In genomic region chr3:78825118-78825857, GRCh38 we compare ENCODE assay signal across 14 cellular contexts.
"Had no signal": no experiment of that assay in that cellular context is flagged by ENCODE, and none has a peak within 500 bp of the region (broad histone marks: within the 10 kb centered on the region; RNA-seq: fewer than 3 reads in every experiment).

No MANE protein-coding gene starts in this region.

- DNase-seq: activated CD4-positive, alpha-beta T cell treated with anti-CD3 and anti-CD28 coated beads, Interleukin-2, amount 50 U/mL, for 1 hour; activated CD8-positive, alpha-beta memory T cell treated with anti-CD3 and anti-CD28 coated beads for 24 hours; activated naive CD8-positive, alpha-beta T cell treated with anti-CD3 and anti-CD28 coated beads for 36 hours; amygdala; cerebellar nuclear complex; endodermal cell; erythroblast; stimulated activated CD4-positive, alpha-beta T cell treated with anti-CD3 and anti-CD28 coated beads, Interleukin-1b, Interleukin-23, amount 100 ng/mL, for 48 hours; stimulated activated naive CD8-positive, alpha-beta T cell treated with anti-CD3 and anti-CD28 coated beads, Interleukin-15, amount 100 ng/mL, for 72 hours; upper lobe of left lung had no signal

- H3K4me2 ChIP-seq: neural progenitor cell had no signal

- ATAC-seq: sciatic nerve; stimulated activated naive CD8-positive, alpha-beta T cell treated with anti-CD3 and anti-CD28 coated beads, Interleukin-15, amount 100 ng/mL, for 72 hours had no signal

- H3K4me3 ChIP-seq: lung, neural progenitor cell, upper lobe of left lung had no signal

- H3K9me3 ChIP-seq: upper lobe of left lung had no signal

- H3K27ac ChIP-seq: neural progenitor cell, upper lobe of left lung had no signal

- H3K36me3 ChIP-seq: neural progenitor cell, upper lobe of left lung had no signal

- H3K27me3 ChIP-seq: neural progenitor cell, upper lobe of left lung had no signal

- H3K4me1 ChIP-seq: neural progenitor cell had no signal

- H2AFZ ChIP-seq: neural progenitor cell had no signal

- H3K9ac ChIP-seq: neural progenitor cell had no signal

- FAIRE-seq: islet of Langerhans had no signal
